ENCODE assay signal across 9 cellular contexts in the genomic region with DNA sequence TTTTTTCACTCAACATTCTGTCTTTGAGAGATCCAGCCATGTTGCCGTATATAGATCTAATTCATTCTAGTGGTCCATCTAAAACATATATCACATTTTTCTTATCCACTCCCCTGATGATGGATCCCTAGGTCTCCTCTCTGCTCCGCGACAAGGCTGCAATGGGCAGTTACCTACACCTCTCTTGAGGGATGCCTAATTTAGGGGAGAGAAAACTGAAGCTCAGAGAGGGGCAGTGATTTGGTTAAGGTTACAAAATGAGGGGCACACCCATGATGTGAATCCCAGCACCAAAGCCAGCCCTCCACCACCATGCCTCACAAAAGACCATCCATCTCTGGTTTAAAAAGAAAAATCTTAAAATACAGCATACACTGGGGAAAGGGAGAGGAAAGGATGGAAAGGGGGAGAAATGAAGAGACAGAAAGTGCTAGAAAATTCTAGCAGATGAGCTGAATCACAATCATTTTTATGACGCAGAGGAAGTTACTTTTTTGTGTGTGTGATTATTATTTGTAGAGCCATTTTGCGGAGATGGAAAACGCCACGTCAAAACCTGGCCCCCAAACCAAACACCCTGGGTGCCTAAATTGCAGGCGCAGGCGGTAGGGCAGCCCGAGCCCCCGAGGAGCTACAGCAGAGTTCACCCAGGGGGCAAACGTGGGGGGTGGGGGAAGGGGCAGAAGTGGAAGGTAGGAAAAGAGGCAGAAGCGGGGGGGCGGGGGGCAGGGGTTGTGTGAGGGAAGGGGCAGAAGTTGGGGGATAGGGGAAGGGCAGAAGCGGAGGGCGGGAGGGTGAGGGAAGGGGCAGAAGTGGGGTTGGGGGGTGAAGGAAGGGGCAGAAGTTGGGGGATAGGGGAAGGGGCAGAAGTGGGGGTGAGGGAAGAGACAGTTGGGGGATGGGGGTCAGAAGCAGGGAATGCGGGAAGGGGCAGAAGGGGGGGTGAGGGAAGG. TPM values are rescaled to one million over a fixed set of nuclear protein-coding genes. Genes with fewer than 3 reads are reported as not detected.
DNase-seq lines count a peak whose midpoint lies in the region; ATAC-seq and TF ChIP-seq lines count a peak whose summit lies in the region.
"Had no signal": no experiment of that assay in that cellular context is flagged by ENCODE, and none has a peak within 500 bp of the region (broad histone marks: within the 10 kb centered on the region; RNA-seq: fewer than 3 reads in every experiment).

No MANE protein-coding gene starts in this region.

- TF ChIP-seq POLR2A in heart left ventricle (IDR thresholded peaks at IDR 0.05) (no peak), upper lobe of left lung (IDR thresholded peaks at IDR 0.05) (no peak)

- H3K4me1 ChIP-seq in heart left ventricle (peaks cover 0 to 20% (median 1%) of the 10 kb centered on the region in 12 donors), upper lobe of left lung (peaks cover 0 to 5% (median 1%) of the 10 kb centered on the region in 4 donors)

- H3K27me3 ChIP-seq in heart left ventricle (peaks cover 0 to 5% (median 0%) of the 10 kb centered on the region in 9 donors), upper lobe of left lung (no peaks in the 10 kb centered on the region)

- H3K9me3 Mint-ChIP-seq in memory B cell = peaks cover 3% of the 10 kb centered on the region

- H3K9me3 ChIP-seq in heart left ventricle (no peaks in the 10 kb centered on the region), upper lobe of left lung (no peaks in the 10 kb centered on the region)

- no peaks in the 10 kb centered on the region for H3K27me3 Mint-ChIP-seq in memory B cell

- no peak for TF ChIP-seq EP300 in upper lobe of left lung (IDR thresholded peaks at IDR 0.05)

- no peak for ATAC-seq in heart left ventricle
- no peak for ATAC-seq in left cardiac atrium
- no peak for ATAC-seq in memory B cell (ENCODE audit: low read depth)
- no peak for ATAC-seq in upper lobe of left lung (ENCODE audit: low FRiP score in 2 of 2)
- ATAC-seq in activated CD4-positive, CD25-positive, alpha-beta regulatory T cell treated with anti-CD3 and anti-CD28 coated beads, Interleukin-2, amount 50 U/mL, for 24 hours = no peak

- peak overlapping the region; percentile 89 for H3K4me3 Mint-ChIP-seq in memory B cell

- intact Hi-C loops in heart left ventricle (cut with DNase I) = loop anchor here in 1 of 10 donors (10.0 kb wide), 1 partner anchor 144 kb away; a partner anchor contains a TSS
- intact Hi-C loops in left cardiac atrium (cut with DNase I) = no loop called here

- H3K36me3 ChIP-seq in heart left ventricle = peaks cover 0 to 20% (median 7%) of the 10 kb centered on the region in 9 donors
- H3K36me3 ChIP-seq in upper lobe of left lung = peaks cover 0 to 9% (median 2%) of the 10 kb centered on the region in 4 donors

- H3K4me3 ChIP-seq in heart left ventricle (peak overlapping the region in 10 of 12 donors; percentile 29 to 98 (median 81)), upper lobe of left lung (peak overlapping the region in 3 of 4 donors; percentile 54 to 72 (median 69))

- peaks cover 11% of the 10 kb centered on the region for H3K36me3 Mint-ChIP-seq in memory B cell

- H3K27ac Mint-ChIP-seq in memory B cell = peak overlapping the region; percentile 96

- DNase-seq in heart left ventricle (peak in 1 of 5 donors; percentile 20), left cardiac atrium (no peak), memory B cell (ENCODE audit: low spot score in 2 of 2) (no peak), upper lobe of left lung (no peak), epidermal melanocyte (ENCODE audit: insufficient read length, low spot score) (no peak), COLO829 (ENCODE audit: low spot score) (no peak)
- DNase-seq: GF-D8 had no signal

- H3K27ac ChIP-seq in heart left ventricle (peak overlapping the region in 11 of 12 donors; percentile 39 to 94 (median 80)), angular gyrus (ENCODE audit: low read depth, low read length) (peak overlapping the region; percentile 91), upper lobe of left lung (peak overlapping the region; percentile 64 to 90 (median 88))

- TF ChIP-seq CTCF in heart left ventricle (IDR thresholded peaks at IDR 0.05) (no peak), upper lobe of left lung (IDR thresholded peaks at IDR 0.05) (no peak)

- peaks cover 31% of the 10 kb centered on the region for H3K4me1 Mint-ChIP-seq in memory B cell

- 18 to 57% (median 32%) methylated on average over 11 to 17 of the region's 17 CpGs for WGBS in heart left ventricle, 4 donors
- 42 to 52% methylated on average over 5 to 11 of the region's 17 CpGs for WGBS in upper lobe of left lung, 2 donors

RNA-seq across cellular contexts. Expression of a gene that starts 1.3 kb away (rescaled TPM):
- total RNA-seq in heart left ventricle (10 to 100 TPM; 17.7 to 72.0 (median 26.2) TPM), left cardiac atrium (10 to 100 TPM; 33.5 to 37.4 TPM), upper lobe of left lung (100 to 1,000 TPM in 1 of 6 donors, 10 to 100 TPM in 5; 33.4 to 162 (median 46.6) TPM)
- polyA plus RNA-seq in heart left ventricle = 100 to 1,000 TPM in 1 of 2 donors, 10 to 100 TPM in 1; 29.7 to 167 TPM

RNA-seq across cellular contexts. Expression of a gene that starts 13.0 kb away (rescaled TPM):
- total RNA-seq in heart left ventricle = 1 to 10 TPM; 2.5 to 9.2 (median 6.4) TPM
- polyA plus RNA-seq in heart left ventricle = 1 to 10 TPM; 2.5 to 5.9 TPM
- 1 to 10 TPM; 5.4 to 5.7 TPM for total RNA-seq in left cardiac atrium
- total RNA-seq in upper lobe of left lung = 10 to 100 TPM in 4 of 6 donors, 1 to 10 TPM in 2; 7.6 to 68.1 (median 14.9) TPM

RNA-seq across cellular contexts. Expression of a gene that starts 32.3 kb away (rescaled TPM):
- total RNA-seq in heart left ventricle = 1 to 10 TPM in 4 of 9 donors, under 1 TPM in 5; 0.32 to 2.6 (median 0.75) TPM
- polyA plus RNA-seq in heart left ventricle = under 1 TPM; 0.38 to 0.75 TPM
- total RNA-seq in left cardiac atrium = 1 to 10 TPM; 1.3 to 2.8 TPM
- total RNA-seq in upper lobe of left lung = 1 to 10 TPM in 3 of 6 donors, under 1 TPM in 3; 0.46 to 1.3 (median 0.95) TPM
